ENCODE assay signal across 8 cellular contexts in the genomic region with DNA sequence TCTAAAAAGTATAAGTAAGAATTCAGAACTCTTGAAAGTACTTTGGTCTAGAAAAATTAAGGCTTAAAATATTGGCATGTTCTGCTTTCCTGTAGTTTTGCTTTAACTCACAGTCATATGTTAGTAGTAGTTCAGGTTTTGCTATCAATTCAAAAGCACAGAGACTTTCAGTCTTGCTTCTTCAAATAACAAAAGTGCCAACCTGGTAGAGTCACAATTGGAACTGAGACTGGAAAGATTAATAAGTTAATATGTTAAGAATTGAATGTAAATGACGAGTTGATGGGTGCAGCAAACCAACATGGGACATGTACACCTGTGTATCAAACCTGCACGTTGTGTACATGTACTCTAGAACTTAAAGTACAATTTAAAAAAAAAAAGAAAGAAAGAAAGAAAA.
"Had no signal": no experiment of that assay in that cellular context is flagged by ENCODE, and none has a peak within 500 bp of the region (broad histone marks: within the 10 kb centered on the region; RNA-seq: fewer than 3 reads in every experiment).

No MANE protein-coding gene starts in this region.

- FAIRE-seq: H1, H54, HepG2 had no signal

- H3K4me3 ChIP-seq: GM23338 had no signal

- ATAC-seq: GM23338, HepG2 had no signal

- DNase-seq: H9, HCEC 1CT, KBM-7 had no signal

- H3K27ac ChIP-seq: HL-60 had no signal
